Comparison of ENCODE assay signal across 10 cellular contexts in the genomic region with DNA sequence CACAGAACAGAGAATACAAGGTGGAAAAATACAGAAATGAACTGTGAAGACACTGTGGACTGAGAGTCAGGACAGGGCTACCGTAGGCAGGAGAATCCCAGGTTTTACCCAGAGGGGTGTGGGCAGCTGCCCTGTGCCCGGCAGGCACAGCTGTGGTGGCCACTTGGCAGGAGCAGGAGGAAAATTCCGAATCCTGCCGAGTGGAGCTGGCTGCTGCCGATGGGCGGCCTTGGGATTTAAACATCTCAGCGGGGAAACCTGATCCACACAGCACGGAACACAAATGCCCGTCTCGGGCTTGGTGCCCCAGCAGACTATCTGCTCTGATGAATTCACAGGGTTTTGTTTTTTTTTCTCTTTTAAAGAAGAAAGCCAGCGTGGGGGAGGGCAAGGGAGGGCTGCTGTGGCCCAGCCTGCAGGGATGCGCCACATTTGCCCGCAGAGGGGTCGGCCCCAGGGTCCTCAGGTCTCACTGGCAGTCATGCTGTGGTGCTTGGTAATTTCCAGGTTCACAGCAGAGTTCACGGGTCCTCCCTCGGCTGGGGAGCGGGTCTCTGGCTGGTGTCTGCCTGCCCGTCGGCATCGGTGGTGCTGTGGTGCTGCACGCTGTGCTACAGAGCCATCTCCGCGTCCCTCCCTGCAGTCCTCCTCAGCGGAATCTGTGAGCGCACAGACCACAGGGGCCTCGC. TPM values are rescaled to one million over a fixed set of nuclear protein-coding genes. Genes with fewer than 3 reads are reported as not detected.
A peak's percentile ranks its signal among the peaks of the same experiment; 100 is the strongest.
DNase-seq lines count a peak whose midpoint lies in the region; ATAC-seq lines count a peak whose summit lies in the region.
"Had no signal": no experiment of that assay in that cellular context is flagged by ENCODE, and none has a peak within 500 bp of the region (broad histone marks: within the 10 kb centered on the region; RNA-seq: fewer than 3 reads in every experiment).

No MANE protein-coding gene starts in this region.

- H3K4me1 Mint-ChIP-seq in T-helper 1 cell treated with Interleukin-12 subunit alpha and Interleukin-12 subunit beta and Interleukin-4 antibody, amounts not matched to agents 30 μg/mL and 1 μg/mL, for 36 hours (ENCODE audit: low read depth) = peaks cover 49% of the 10 kb centered on the region
- peaks cover 55% of the 10 kb centered on the region for H3K4me1 Mint-ChIP-seq in activated CD4-positive, alpha-beta memory T cell treated with anti-CD3 and anti-CD28 coated beads for 36 hours (ENCODE audit: low read depth)
- peaks cover 55 to 61% of the 10 kb centered on the region in 2 donors for H3K4me1 Mint-ChIP-seq in immature natural killer cell
- peaks cover 84% of the 10 kb centered on the region for H3K4me1 Mint-ChIP-seq in stimulated activated memory B cell treated with anti-CD40 and anti-IgM and Interleukin-4, amounts not matched to agents 10 μg/mL and 1 μg/mL and 100 μg/mL, for 72 hours

- H3K4me3 Mint-ChIP-seq in T-helper 1 cell treated with Interleukin-12 subunit alpha and Interleukin-12 subunit beta and Interleukin-4 antibody, amounts not matched to agents 30 μg/mL and 1 μg/mL, for 36 hours = no peak overlapping the region
- no peak overlapping the region for H3K4me3 Mint-ChIP-seq in activated CD4-positive, alpha-beta memory T cell treated with anti-CD3 and anti-CD28 coated beads for 36 hours
- H3K4me3 Mint-ChIP-seq in immature natural killer cell = peak overlapping the region; percentile 30 to 55 (median 50)
- peak overlapping the region; percentile 75 for H3K4me3 Mint-ChIP-seq in stimulated activated memory B cell treated with anti-CD40 and anti-IgM and Interleukin-4, amounts not matched to agents 10 μg/mL and 1 μg/mL and 100 μg/mL, for 72 hours

- no peaks in the 10 kb centered on the region for H3K27me3 Mint-ChIP-seq in T-helper 1 cell treated with Interleukin-12 subunit alpha and Interleukin-12 subunit beta and Interleukin-4 antibody, amounts not matched to agents 30 μg/mL and 1 μg/mL, for 36 hours (ENCODE audit: low read depth)
- H3K27me3 Mint-ChIP-seq in activated CD4-positive, alpha-beta memory T cell treated with anti-CD3 and anti-CD28 coated beads for 36 hours = no peaks in the 10 kb centered on the region
- H3K27me3 Mint-ChIP-seq in immature natural killer cell (ENCODE audit: low read depth in 3 of 3) = peaks cover 0 to 7% (median 2%) of the 10 kb centered on the region in 3 donors
- no peaks in the 10 kb centered on the region for H3K27me3 Mint-ChIP-seq in stimulated activated memory B cell treated with anti-CD40 and anti-IgM and Interleukin-4, amounts not matched to agents 10 μg/mL and 1 μg/mL and 100 μg/mL, for 72 hours

- peaks cover 3% of the 10 kb centered on the region for H3K36me3 Mint-ChIP-seq in T-helper 1 cell treated with Interleukin-12 subunit alpha and Interleukin-12 subunit beta and Interleukin-4 antibody, amounts not matched to agents 30 μg/mL and 1 μg/mL, for 36 hours (ENCODE audit: low read depth)
- H3K36me3 Mint-ChIP-seq in activated CD4-positive, alpha-beta memory T cell treated with anti-CD3 and anti-CD28 coated beads for 36 hours = peaks cover 3% of the 10 kb centered on the region
- no peaks in the 10 kb centered on the region for H3K36me3 Mint-ChIP-seq in immature natural killer cell
- peaks cover 12% of the 10 kb centered on the region for H3K36me3 Mint-ChIP-seq in stimulated activated memory B cell treated with anti-CD40 and anti-IgM and Interleukin-4, amounts not matched to agents 10 μg/mL and 1 μg/mL and 100 μg/mL, for 72 hours

- no peaks in the 10 kb centered on the region for H3K9me3 Mint-ChIP-seq in T-helper 1 cell treated with Interleukin-12 subunit alpha and Interleukin-12 subunit beta and Interleukin-4 antibody, amounts not matched to agents 30 μg/mL and 1 μg/mL, for 36 hours
- H3K9me3 Mint-ChIP-seq in activated CD4-positive, alpha-beta memory T cell treated with anti-CD3 and anti-CD28 coated beads for 36 hours = no peaks in the 10 kb centered on the region
- no peaks in the 10 kb centered on the region for H3K9me3 Mint-ChIP-seq in immature natural killer cell
- H3K9me3 Mint-ChIP-seq in stimulated activated memory B cell treated with anti-CD40 and anti-IgM and Interleukin-4, amounts not matched to agents 10 μg/mL and 1 μg/mL and 100 μg/mL, for 72 hours = no peaks in the 10 kb centered on the region

- CTCF ChIA-PET in activated CD4-positive, alpha-beta memory T cell treated with anti-CD3 and anti-CD28 coated beads for 36 hours (lab: Charles Lee) = interaction anchor here (1.5 to 3.3 kb wide), 2 partner anchors 29 to 30 kb away, joined by 7 to 52 read pairs; partner anchors contain the start of genes CHAF1A and SH3GL1

- POLR2A ChIA-PET in activated CD4-positive, alpha-beta memory T cell treated with anti-CD3 and anti-CD28 coated beads for 36 hours (lab: Charles Lee) = no interaction called here

- no peak for ATAC-seq in stimulated activated memory B cell treated with anti-CD40 and anti-IgM and Interleukin-4, amounts not matched to agents 10 μg/mL and 1 μg/mL and 100 μg/mL, for 72 hours
- no peak for ATAC-seq in HG02870 (IDR thresholded peaks at IDR 0.05; ENCODE audit: unreplicated experiment)
- ATAC-seq in GM19467 (IDR thresholded peaks at IDR 0.05; ENCODE audit: unreplicated experiment) = no peak

- H3K27ac Mint-ChIP-seq in T-helper 1 cell treated with Interleukin-12 subunit alpha and Interleukin-12 subunit beta and Interleukin-4 antibody, amounts not matched to agents 30 μg/mL and 1 μg/mL, for 36 hours = peak overlapping the region; percentile 68
- H3K27ac Mint-ChIP-seq in activated CD4-positive, alpha-beta memory T cell treated with anti-CD3 and anti-CD28 coated beads for 36 hours = peak overlapping the region; percentile 95
- peak overlapping the region; percentile 20 to 91 (median 76) for H3K27ac Mint-ChIP-seq in immature natural killer cell
- peak overlapping the region; percentile 96 for H3K27ac Mint-ChIP-seq in stimulated activated memory B cell treated with anti-CD40 and anti-IgM and Interleukin-4, amounts not matched to agents 10 μg/mL and 1 μg/mL and 100 μg/mL, for 72 hours

- intact Hi-C loops in activated CD4-positive, alpha-beta memory T cell treated with anti-CD3 and anti-CD28 coated beads for 36 hours (cut with micrococcal nuclease) = no loop called here

- DNase-seq in T-helper 1 cell = no peak
- no peak for DNase-seq in activated CD4-positive, alpha-beta memory T cell treated with anti-CD3 and anti-CD28 coated beads for 36 hours
- no peak for DNase-seq in immature natural killer cell
- DNase-seq in NCI-H526 treated with DMSO at 0.1 percent for 48 hours (lab: John Stamatoyannopoulos, UW) = no peak
- DNase-seq: activated gamma-delta T cell treated with Interleukin-2 at 50 U/mL for 16 hours, SW 1271 had no signal

RNA-seq across cellular contexts. Expression of gene MPND, which starts 28.0 kb away (rescaled TPM):
- total RNA-seq in activated CD4-positive, alpha-beta memory T cell treated with anti-CD3 and anti-CD28 coated beads for 36 hours = 10 to 100 TPM; 19.6 to 22.6 TPM
- 10 to 100 TPM in 2 of 3 donors, 1 to 10 TPM in 1; 9.0 to 13.4 (median 11.3) TPM for polyA plus RNA-seq in immature natural killer cell

RNA-seq across cellular contexts. Expression of gene SH3GL1, which starts 29.0 kb away (rescaled TPM):
- 10 to 100 TPM; 38.1 to 42.0 TPM for total RNA-seq in activated CD4-positive, alpha-beta memory T cell treated with anti-CD3 and anti-CD28 coated beads for 36 hours
- 10 to 100 TPM; 13.8 to 24.6 (median 18.4) TPM for polyA plus RNA-seq in immature natural killer cell

RNA-seq across cellular contexts. Expression of gene CHAF1A, which starts 31.1 kb away (rescaled TPM):
- total RNA-seq in activated CD4-positive, alpha-beta memory T cell treated with anti-CD3 and anti-CD28 coated beads for 36 hours = 10 to 100 TPM; 61.6 to 63.5 TPM
- 1 to 10 TPM; 1.5 to 8.5 (median 2.9) TPM for polyA plus RNA-seq in immature natural killer cell

RNA-seq across cellular contexts. Expression of gene STAP2, which starts 32.7 kb away (rescaled TPM):
- total RNA-seq in activated CD4-positive, alpha-beta memory T cell treated with anti-CD3 and anti-CD28 coated beads for 36 hours = 1 to 10 TPM; 9.1 to 9.4 TPM
- polyA plus RNA-seq in immature natural killer cell = 1 to 10 TPM in 1 of 3 donors, under 1 TPM in 1, not detected in 1; 0.89 to 4.2 TPM

Comparison
In these comparisons a context has a peak if more than half of its experiments do, and no peak if none do; other contexts are left out.
1. H3K4me3 Mint-ChIP-seq: peak in immature natural killer cell (5 of 5) and stimulated activated memory B cell treated with anti-CD40 and anti-IgM and Interleukin-4, amounts not matched to agents 10 μg/mL and 1 μg/mL and 100 μg/mL, for 72 hours (single experiment); none in T-helper 1 cell treated with Interleukin-12 subunit alpha and Interleukin-12 subunit beta and Interleukin-4 antibody, amounts not matched to agents 30 μg/mL and 1 μg/mL, for 36 hours (single experiment) and activated CD4-positive, alpha-beta memory T cell treated with anti-CD3 and anti-CD28 coated beads for 36 hours (single experiment).
2. Peak in every context shown above with its lines, with median percentiles within 50 percentile points of each other: H3K27ac Mint-ChIP-seq.